ENCODE assay signal across 11 cellular contexts in genomic region chr11:35182317-35182939, GRCh38. TPM values are rescaled to one million over a fixed set of nuclear protein-coding genes. Genes with fewer than 3 reads are reported as not detected.
DNase-seq lines count a peak whose midpoint lies in the region; ATAC-seq, FAIRE-seq and TF ChIP-seq lines count a peak whose summit lies in the region.
"Had no signal": no experiment of that assay in that cellular context is flagged by ENCODE, and none has a peak within 500 bp of the region (broad histone marks: within the 10 kb centered on the region; RNA-seq: fewer than 3 reads in every experiment).

No MANE protein-coding gene starts in this region.

- H3K36me3 Mint-ChIP-seq in Calu3 (ENCODE audit: insufficient read depth, unreplicated experiment) (peaks cover 74% of the 10 kb centered on the region), GM23338 (ENCODE audit: low read depth) (no peaks in the 10 kb centered on the region)
- H3K36me3 Mint-ChIP-seq in activated naive CD8-positive, alpha-beta T cell: peaks cover 52% of the 10 kb centered on the region

- CTCF ChIA-PET in Calu3 (lab: Charles Lee): no interaction called here

- no peaks in the 10 kb centered on the region for H3K27me3 ChIP-seq in GM23338 (ENCODE audit: insufficient read depth)

- FAIRE-seq in kidney (lab: Jason Lieb, UNC): no peak

- H3F3A ChIP-seq in GM23338 (replicated peaks; ENCODE audit: low read depth): no peaks in the 10 kb centered on the region

- no peak overlapping the region for H3K9ac ChIP-seq in kidney (ENCODE audit: low read length in 2 of 2)

- H2AFZ ChIP-seq in GM23338: no peak overlapping the region

- no peaks in the 10 kb centered on the region for H3K27me3 Mint-ChIP-seq in Calu3 (ENCODE audit: unreplicated experiment)
- no peaks in the 10 kb centered on the region for H3K27me3 Mint-ChIP-seq in activated naive CD8-positive, alpha-beta T cell
- H3K27me3 Mint-ChIP-seq in GM23338 (ENCODE audit: insufficient read depth, low read depth, poor library complexity): peaks cover 5% of the 10 kb centered on the region

- H3K79me2 ChIP-seq in GM23338 (replicated peaks; ENCODE audit: insufficient read depth): no peaks in the 10 kb centered on the region

- ATAC-seq in GM19328 (IDR thresholded peaks at IDR 0.05; ENCODE audit: unreplicated experiment) (peak; percentile 64), HG03025 (IDR thresholded peaks at IDR 0.05; ENCODE audit: low FRiP score, unreplicated experiment) (peak; percentile 67), GM23338 (no peak)

- no peaks in the 10 kb centered on the region for H3K9me2 ChIP-seq in GM23338 (ENCODE audit: insufficient read depth)

- H3K9me3 Mint-ChIP-seq in Calu3 (ENCODE audit: low read depth, unreplicated experiment) (no peaks in the 10 kb centered on the region), GM23338 (no peaks in the 10 kb centered on the region)
- peaks cover 3% of the 10 kb centered on the region for H3K9me3 Mint-ChIP-seq in activated naive CD8-positive, alpha-beta T cell (ENCODE audit: low read depth)

- intact Hi-C loops in Calu3 (cut with micrococcal nuclease; ENCODE audit: unreplicated experiment) (no loop called here), kidney (cut with DNase I) (no loop called here)

- H3K27ac ChIP-seq in GM23338 (ENCODE audit: low read depth) (no peak overlapping the region), kidney (ENCODE audit: low read depth in 2 of 2, low read length in 2 of 2) (no peak overlapping the region)

- no peak overlapping the region for H3K4me2 ChIP-seq in GM23338

- H3K4me3 Mint-ChIP-seq in Calu3 (ENCODE audit: low read depth, unreplicated experiment) (no peak overlapping the region), GM23338 (no peak overlapping the region)
- peak overlapping the region; percentile 68 for H3K4me3 Mint-ChIP-seq in activated naive CD8-positive, alpha-beta T cell

- H3K27ac Mint-ChIP-seq in Calu3 (ENCODE audit: unreplicated experiment) (peak overlapping the region; percentile 40), GM23338 (no peak overlapping the region)
- H3K27ac Mint-ChIP-seq in activated naive CD8-positive, alpha-beta T cell: peak overlapping the region; percentile 93

- H3K9me3 ChIP-seq in kidney (ENCODE audit: control insufficient read depth in 1 of 2, low read length in 2 of 2): no peaks in the 10 kb centered on the region

- H3K4me3 ChIP-seq in foreskin fibroblast (ENCODE audit: low read depth in 1 of 2, low read length in 2 of 2) (no peak overlapping the region), GM23338 (no peak overlapping the region), kidney (ENCODE audit: low read length in 2 of 2) (no peak overlapping the region)

- no peak for TF ChIP-seq CTCF in Calu3 (IDR thresholded peaks at IDR 0.05; ENCODE audit: unreplicated experiment)
- no peak for TF ChIP-seq CTCF in foreskin fibroblast (IDR thresholded peaks at IDR 0.05; ENCODE audit: low read depth, low read length)
- no peak for TF ChIP-seq CTCF in GM23338 (conservative IDR thresholded peaks at IDR 0.05; ENCODE audit: low read depth in 2 of 2)
- no peak for TF ChIP-seq CTCF in kidney (IDR thresholded peaks at IDR 0.05; ENCODE audit: borderline replicate concordance, extremely low read depth, insufficient read depth)

- no peaks in the 10 kb centered on the region for H4K20me1 ChIP-seq in GM23338 (replicated peaks; ENCODE audit: insufficient read depth)

- H3K36me3 ChIP-seq in GM23338 (ENCODE audit: insufficient read depth): no peaks in the 10 kb centered on the region
- H3K36me3 ChIP-seq in kidney (ENCODE audit: control insufficient read depth in 1 of 2, insufficient read depth in 2 of 2, low read length in 2 of 2): peaks cover 0 to 2% of the 10 kb centered on the region in 2 donors

- no TSS peak for BruUV-seq in Calu3 (replicated peaks; lab: Mats Ljungman, UMichigan)

- DNase-seq in Calu3: no peak
- DNase-seq in foreskin fibroblast: no peak
- no peak for DNase-seq in NCI-H1105 (lab: John Stamatoyannopoulos, UW)
- no peak for DNase-seq in GM23338 (ENCODE audit: low spot score)
- no peak for DNase-seq in kidney
- DNase-seq: DMS79 treated with DMSO at 0.1 percent for 48 hours; effector CD4-positive, alpha-beta T cell; KG1 had no signal

- H3K4me1 Mint-ChIP-seq in Calu3 (ENCODE audit: low read depth, unreplicated experiment) (peaks cover 60% of the 10 kb centered on the region), GM23338 (peaks cover 23% of the 10 kb centered on the region)
- peaks cover 85% of the 10 kb centered on the region for H3K4me1 Mint-ChIP-seq in activated naive CD8-positive, alpha-beta T cell (ENCODE audit: low read depth)

- peaks cover 12% of the 10 kb centered on the region for H3K4me1 ChIP-seq in GM23338 (ENCODE audit: insufficient read depth)
- peaks cover 0 to 2% of the 10 kb centered on the region in 2 donors for H3K4me1 ChIP-seq in kidney (ENCODE audit: control insufficient read depth in 1 of 2, insufficient read depth in 1 of 2, low read depth in 1 of 2, low read length in 2 of 2)

TF ChIP-seq in GM23338, 12 proteins besides CTCF, POLR2A, EP300 and RAD21 (continues in another document):
- no peak for TF ChIP-seq ZNF114 (CRISPR knock-in tag; IDR thresholded peaks at IDR 0.05)
- TF ChIP-seq NANOG (IDR thresholded peaks at IDR 0.05; ENCODE audit: borderline replicate concordance): no peak
- no peak for TF ChIP-seq REST (IDR thresholded peaks at IDR 0.05; ENCODE audit: unreplicated experiment)
- TF ChIP-seq JUNB (IDR thresholded peaks at IDR 0.05; ENCODE audit: unreplicated experiment): no peak
- TF ChIP-seq EZH2phosphoT487 (IDR thresholded peaks at IDR 0.05; ENCODE audit: unreplicated experiment): no peak
- TF ChIP-seq EZH2 (IDR thresholded peaks at IDR 0.05; ENCODE audit: low read depth, unreplicated experiment): no peak
- TF ChIP-seq ZNF331 (CRISPR knock-in tag; IDR thresholded peaks at IDR 0.05; ENCODE audit: low read depth): no peak

RNA-seq across cellular contexts. Expression of gene CD44, which starts 43.5 kb away (rescaled TPM):
- total RNA-seq in Calu3 (2022) (1,189 and 1,365 TPM in 2 replicates), kidney (235 TPM)
- total RNA-seq in GM23338 (2014; rRNA removed; shearing (Covaris generic)): 8.3 and 10.1 TPM in 2 replicates
- polyA plus RNA-seq in GM23338 (2016; fragmentation: Nextera tagmentation; extraction: Ambion mirVana) (3.8 and 4.0 TPM in 2 replicates), kidney (ENCODE audit: insufficient read depth, low read depth, low replicate concordance) (13.8 TPM)

Comparison
In these comparisons a context has a peak if more than half of its experiments do, and no peak if none do; other contexts are left out.
1. RNA of gene CD44, which starts 43.5 kb away (total RNA-seq): 1,189 to 1,365 TPM in Calu3 and 235 TPM in kidney (single experiment); 8.3 to 10.1 TPM in GM23338; every median in the first group is over 10 times any median in the second.